8 cellular contexts compared by ENCODE assay signal in the genomic region with DNA sequence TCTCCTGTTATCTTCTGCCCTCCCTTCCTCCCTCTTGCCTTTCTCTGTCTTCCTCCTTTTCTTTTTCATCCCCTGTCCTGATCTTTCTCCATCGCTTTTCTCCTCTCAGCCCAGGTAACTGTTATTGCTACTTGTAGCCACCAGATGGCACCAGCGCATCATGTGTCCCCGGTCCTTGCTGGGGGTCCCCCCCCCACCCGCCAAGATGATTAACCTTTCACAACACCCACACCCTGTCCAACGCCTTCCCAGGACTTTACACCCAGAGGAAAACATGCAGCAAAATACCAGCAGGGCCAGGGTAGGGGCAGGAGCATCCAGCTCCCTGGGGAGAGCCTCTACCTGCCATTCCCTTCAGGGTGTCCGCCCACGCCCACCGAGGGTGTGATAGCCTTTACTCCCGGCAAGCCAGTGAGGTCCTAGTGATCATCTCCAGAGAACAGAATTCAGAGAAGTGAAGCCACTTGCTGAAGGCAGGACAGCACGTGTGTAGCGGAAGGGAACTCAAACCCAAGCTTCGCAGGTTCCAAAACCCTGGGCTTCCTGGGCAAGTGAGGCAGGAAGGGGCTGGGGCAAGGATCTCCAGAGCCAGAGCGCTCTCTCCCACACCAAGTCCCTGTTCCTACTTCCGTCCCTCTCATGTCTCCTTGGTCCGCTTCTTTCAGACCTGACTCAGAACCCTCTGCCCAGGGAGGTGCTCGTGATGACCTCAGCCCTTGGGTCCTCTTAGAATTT. TPM values are rescaled to one million over a fixed set of nuclear protein-coding genes. Genes with fewer than 3 reads are reported as not detected.
A peak's percentile ranks its signal among the peaks of the same experiment; 100 is the strongest.
DNase-seq lines count a peak whose midpoint lies in the region; ATAC-seq and TF ChIP-seq lines count a peak whose summit lies in the region.

No MANE protein-coding gene starts in this region.

- H3K9me2 ChIP-seq in GM23248 (ENCODE audit: insufficient read depth) (no peaks in the 10 kb centered on the region), OCI-LY1 (ENCODE audit: low read depth, low read length) (no peaks in the 10 kb centered on the region)

- DNase-seq in AML-193 (lab: John Stamatoyannopoulos, UW) = peak; percentile 17 to 58
- DNase-seq in GM23248 = peak; percentile 60
- peak; percentile 64 for DNase-seq in activated T-cell treated with anti-CD3 and anti-CD28 coated beads, Interleukin-2, amount 50 U/mL, for 1 hour
- DNase-seq in fibroblast of the aortic adventitia (ENCODE audit: low read depth) = peak; percentile 46
- DNase-seq in pons (ENCODE audit: low spot score) = peak; percentile 35
- no peak for DNase-seq in NCI-H187 treated with DMSO at 0.1 percent for 48 hours (lab: John Stamatoyannopoulos, UW)

- TF ChIP-seq CTCF in OCI-LY1 (IDR thresholded peaks at IDR 0.05; ENCODE audit: low read length) (peak; percentile 92), fibroblast of the aortic adventitia (IDR thresholded peaks at IDR 0.05; ENCODE audit: insufficient read depth, low read length) (peak; percentile 86)

- ATAC-seq in HG03442 (IDR thresholded peaks at IDR 0.05; ENCODE audit: unreplicated experiment) = no peak

- WGBS in GM23248 (ENCODE audit: low coverage in 1 of 2, low lambda C conversion rate in 2 of 2, missing lambda C conversion rate in 2 of 2), 2 experiments = 31 to 34% methylated on average over 16 of the region's 16 CpGs

- no peaks in the 10 kb centered on the region for H4K20me1 ChIP-seq in GM23248 (ENCODE audit: insufficient read depth)
- no peaks in the 10 kb centered on the region for H4K20me1 ChIP-seq in OCI-LY1 (ENCODE audit: insufficient read depth, low read length)

- no peak overlapping the region for H3K9ac ChIP-seq in GM23248
- no peak overlapping the region for H3K9ac ChIP-seq in OCI-LY1 (ENCODE audit: low read length)

- no peak overlapping the region for H3K4me2 ChIP-seq in GM23248 (ENCODE audit: unreplicated experiment)
- H3K4me2 ChIP-seq in OCI-LY1 (ENCODE audit: low read length) = no peak overlapping the region

- H3K79me2 ChIP-seq in GM23248 (ENCODE audit: insufficient read depth) (no peaks in the 10 kb centered on the region), OCI-LY1 (ENCODE audit: insufficient read depth, low read length) (no peaks in the 10 kb centered on the region)

- no peaks in the 10 kb centered on the region for H3K9me3 ChIP-seq in GM23248 (ENCODE audit: low read depth)
- H3K9me3 ChIP-seq in OCI-LY1 (ENCODE audit: low read length) = no peaks in the 10 kb centered on the region

- H3K36me3 ChIP-seq in GM23248 (ENCODE audit: low read depth) (no peaks in the 10 kb centered on the region), OCI-LY1 (ENCODE audit: insufficient read depth, low read length) (no peaks in the 10 kb centered on the region)

- H3K27me3 ChIP-seq in GM23248 (replicated peaks; ENCODE audit: insufficient read depth) (no peaks in the 10 kb centered on the region), OCI-LY1 (ENCODE audit: insufficient read depth, low read length) (peaks cover 3% of the 10 kb centered on the region; the same call in 1 of the 2 replicates)

- no peak overlapping the region for H3K27ac ChIP-seq in GM23248
- H3K27ac ChIP-seq in OCI-LY1 (ENCODE audit: low read depth, low read length, poor library complexity, severe bottlenecking) = no peak overlapping the region

- no peaks in the 10 kb centered on the region for H3F3A ChIP-seq in GM23248 (ENCODE audit: insufficient read depth)
- H3F3A ChIP-seq in OCI-LY1 (ENCODE audit: insufficient read depth, low read length) = no peaks in the 10 kb centered on the region

- no peak overlapping the region for H3K4me3 ChIP-seq in GM23248
- no peak overlapping the region for H3K4me3 ChIP-seq in OCI-LY1 (ENCODE audit: low read depth, low read length, poor library complexity, severe bottlenecking)
- H3K4me3 ChIP-seq in fibroblast of the aortic adventitia (ENCODE audit: low read depth, low read length) = no peak overlapping the region

- H3K4me1 ChIP-seq in GM23248 (ENCODE audit: insufficient read depth) (0 out of 2 replicates have a peak, but pooled peaks cover 3% of the 10 kb centered on the region), OCI-LY1 (ENCODE audit: insufficient read depth, low read length, severe bottlenecking) (no peaks in the 10 kb centered on the region)

- no peak overlapping the region for H2AFZ ChIP-seq in GM23248
- no peak overlapping the region for H2AFZ ChIP-seq in OCI-LY1 (ENCODE audit: low read length)

- in situ Hi-C loops in GM23248 (cut with MboI) = no loop called here

RNA-seq across cellular contexts. Expression of a gene that starts 13.4 kb away (rescaled TPM):
- not detected in 2 replicates for total RNA-seq in GM23248 (2014; rRNA removed; shearing (Covaris generic))
- polyA plus RNA-seq in GM23248 (2016; fragmentation: Nextera tagmentation; extraction: Ambion mirVana) = not detected in 2 replicates
- not detected in 2 replicates for total RNA-seq in fibroblast of the aortic adventitia (ENCODE audit: low replicate concordance)
